17 cellular contexts compared by ENCODE assay signal in the genomic region with DNA sequence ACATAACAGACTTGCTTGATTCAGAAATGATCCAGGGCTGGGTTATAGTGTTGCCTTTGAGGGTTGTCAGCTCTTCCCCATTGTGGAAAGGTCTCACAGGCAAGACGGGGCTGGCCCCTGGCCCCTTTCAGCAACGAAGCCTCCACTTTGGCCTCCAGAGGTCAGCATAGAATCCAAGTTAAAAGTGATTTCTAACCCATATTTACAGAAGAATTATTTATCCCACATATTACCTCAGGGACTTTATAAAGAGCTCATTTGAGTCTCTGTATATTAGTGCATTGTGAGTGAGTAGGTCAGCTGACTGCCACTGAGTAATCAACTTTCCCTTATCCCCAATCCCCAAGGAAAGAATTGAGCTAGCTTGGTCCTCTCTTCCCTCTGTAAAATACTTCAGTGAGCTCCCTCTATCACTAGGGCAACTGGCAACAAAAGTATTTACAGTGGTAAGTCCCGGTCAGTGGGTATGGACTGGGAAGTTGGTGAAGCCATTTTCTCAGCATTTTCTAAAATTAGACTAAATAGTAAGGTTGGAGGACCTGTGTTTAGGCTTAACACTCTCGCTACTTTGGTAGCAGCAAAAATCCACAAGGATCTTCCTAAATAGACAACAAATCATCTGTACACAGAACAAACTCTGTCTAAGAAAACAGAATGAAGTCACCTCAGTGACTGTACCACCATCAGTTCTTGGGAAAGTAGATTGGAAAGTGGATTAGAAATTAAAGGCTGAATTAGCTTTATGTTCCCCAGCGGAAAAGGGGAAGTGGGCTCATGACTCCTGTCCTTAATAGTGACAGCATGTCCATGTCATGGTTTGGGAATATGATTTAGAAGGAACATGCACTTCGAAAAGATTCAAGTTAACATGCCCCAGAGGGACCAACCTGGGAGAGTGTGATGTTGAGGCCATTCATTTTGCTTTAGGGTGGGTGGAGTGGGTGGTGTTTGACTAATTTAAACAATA.
A peak's percentile ranks its signal among the peaks of the same experiment; 100 is the strongest.
DNase-seq lines count a peak whose midpoint lies in the region; ATAC-seq, FAIRE-seq and TF ChIP-seq lines count a peak whose summit lies in the region.
"Had no signal": no experiment of that assay in that cellular context is flagged by ENCODE, and none has a peak within 500 bp of the region (broad histone marks: within the 10 kb centered on the region; RNA-seq: fewer than 3 reads in every experiment).

No MANE protein-coding gene starts in this region.

- no peak overlapping the region for H3K4me2 ChIP-seq in HepG2 (ENCODE audit: low read depth, low read length)

- TF ChIP-seq POLR2A in HepG2 (IDR thresholded peaks at IDR 0.05; ENCODE audit: insufficient read depth in 1 of 2, low read depth in 2 of 2, low read length in 2 of 2) (no peak), right lobe of liver (IDR thresholded peaks at IDR 0.05) (no peak), esophagus muscularis mucosa (IDR thresholded peaks at IDR 0.05; ENCODE audit: low read depth) (no peak)

- TF ChIP-seq CTCF in HepG2 (CRISPR knock-in tag; IDR thresholded peaks at IDR 0.05) (no peak), right lobe of liver (IDR thresholded peaks at IDR 0.05) (no peak), WTC11 (IDR thresholded peaks at IDR 0.05) (no peak), esophagus muscularis mucosa (IDR thresholded peaks at IDR 0.05) (no peak)

- H4K20me1 ChIP-seq in HepG2 (ENCODE audit: insufficient read depth, low read length), result no peaks in the 10 kb centered on the region

- H3K9me3 Mint-ChIP-seq in WTC11, result no peaks in the 10 kb centered on the region
- H3K9me3 Mint-ChIP-seq: stimulated activated effector memory CD8-positive, alpha-beta T cell treated with anti-CD3 and anti-CD28 coated beads, Interleukin-12 subunit alpha, Interleukin-12 subunit beta, amount 100 ng/mL, for 72 hours had no signal

- H3K27ac ChIP-seq in HepG2 (ENCODE audit: extremely low read length, insufficient read depth, low read length) (no peak overlapping the region), right lobe of liver (no peak overlapping the region), esophagus muscularis mucosa (replicated peaks in 1 of 4) (no peak overlapping the region)
- H3K27ac ChIP-seq: cardiac muscle cell, heart left ventricle, left lung had no signal

- H3K27ac Mint-ChIP-seq in WTC11, result no peak overlapping the region; the same call in 1 of the 2 replicates
- H3K27ac Mint-ChIP-seq: activated naive CD8-positive, alpha-beta T cell; stimulated activated effector memory CD8-positive, alpha-beta T cell treated with anti-CD3 and anti-CD28 coated beads, Interleukin-12 subunit alpha, Interleukin-12 subunit beta, amount 100 ng/mL, for 72 hours had no signal

- H3K4me3 Mint-ChIP-seq in WTC11, result no peak overlapping the region
- H3K4me3 Mint-ChIP-seq: activated naive CD8-positive, alpha-beta T cell; stimulated activated effector memory CD8-positive, alpha-beta T cell treated with anti-CD3 and anti-CD28 coated beads, Interleukin-12 subunit alpha, Interleukin-12 subunit beta, amount 100 ng/mL, for 72 hours had no signal

- H3K4me1 Mint-ChIP-seq in WTC11, result peaks cover 71% of the 10 kb centered on the region
- H3K4me1 Mint-ChIP-seq: stimulated activated effector memory CD8-positive, alpha-beta T cell treated with anti-CD3 and anti-CD28 coated beads, Interleukin-12 subunit alpha, Interleukin-12 subunit beta, amount 100 ng/mL, for 72 hours had no signal

- 87% methylated on average over 6 of the region's 6 CpGs for WGBS in HepG2 (ENCODE audit: low lambda C conversion rate)
- 82% methylated on average over 6 of the region's 6 CpGs for WGBS in right lobe of liver (ENCODE audit: insufficient coverage, low coverage, low lambda C conversion rate, missing lambda C conversion rate)
- 87% methylated on average over 6 of the region's 6 CpGs for WGBS in esophagus muscularis mucosa

- H3K9ac ChIP-seq in HepG2 (ENCODE audit: insufficient read depth, low read depth, low read length), result no peak overlapping the region

- H3K9me3 ChIP-seq in HepG2 (ENCODE audit: low read length) (no peaks in the 10 kb centered on the region), right lobe of liver (no peaks in the 10 kb centered on the region), HAP-1 (no peaks in the 10 kb centered on the region), esophagus muscularis mucosa (no peaks in the 10 kb centered on the region)
- H3K9me3 ChIP-seq: heart left ventricle, left lung had no signal

- H3K36me3 ChIP-seq in HepG2 (replicated peaks in 1 of 2; ENCODE audit: control insufficient read depth in 1 of 2, insufficient read depth in 2 of 2, low read length in 2 of 2), result no peaks in the 10 kb centered on the region
- no peaks in the 10 kb centered on the region for H3K36me3 ChIP-seq in right lobe of liver
- H3K36me3 ChIP-seq in HAP-1 (replicated peaks), result no peaks in the 10 kb centered on the region
- no peaks in the 10 kb centered on the region for H3K36me3 ChIP-seq in esophagus muscularis mucosa
- H3K36me3 ChIP-seq: cardiac muscle cell, heart left ventricle, left lung had no signal

- H3K4me1 ChIP-seq in HepG2 (ENCODE audit: insufficient read depth, low read length) (peaks cover 14% of the 10 kb centered on the region), right lobe of liver (no peaks in the 10 kb centered on the region), HAP-1 (peaks cover 41% of the 10 kb centered on the region), esophagus muscularis mucosa (no peaks in the 10 kb centered on the region)
- H3K4me1 ChIP-seq: left lung had no signal

- no peak overlapping the region for H2AFZ ChIP-seq in HepG2 (ENCODE audit: low read length)

- FAIRE-seq in HepG2 (lab: Jason Lieb, UNC), result no peak

- peaks cover 28% of the 10 kb centered on the region for H3K27me3 Mint-ChIP-seq in WTC11 (ENCODE audit: low read depth)
- H3K27me3 Mint-ChIP-seq: activated naive CD8-positive, alpha-beta T cell had no signal

- no peak for TF ChIP-seq RAD21 in HepG2 (CRISPR knock-in tag; IDR thresholded peaks at IDR 0.05)

- no peaks in the 10 kb centered on the region for H3K36me3 Mint-ChIP-seq in WTC11
- H3K36me3 Mint-ChIP-seq: stimulated activated effector memory CD8-positive, alpha-beta T cell treated with anti-CD3 and anti-CD28 coated beads, Interleukin-12 subunit alpha, Interleukin-12 subunit beta, amount 100 ng/mL, for 72 hours had no signal

- TF ChIP-seq EP300 in HepG2 (IDR thresholded peaks at IDR 0.05; ENCODE audit: low read depth in 2 of 2, low read length in 2 of 2) (no peak), HepG2 (CRISPR knock-in tag; IDR thresholded peaks at IDR 0.05; ENCODE audit: borderline replicate concordance) (no peak), esophagus muscularis mucosa (IDR thresholded peaks at IDR 0.05) (no peak)

- intact Hi-C loops in HepG2 (cut with micrococcal nuclease; ENCODE audit: unreplicated experiment) (no loop called here), right lobe of liver (cut with DNase I) (no loop called here), esophagus muscularis mucosa (cut with DNase I) (no loop called here)

- POLR2A ChIA-PET in HepG2 (lab: Yijun Ruan, JAX) (no interaction called here), WTC11 (lab: Charles Lee) (interaction anchor here (0.7 kb wide), 1 partner anchor 31 kb away, joined by 3 read pairs; no protein-coding TSS in a partner anchor)

- H3K79me2 ChIP-seq in HepG2 (ENCODE audit: insufficient read depth, low read length), result no peaks in the 10 kb centered on the region

- CTCF ChIA-PET in HepG2 (lab: Yijun Ruan, JAX; ENCODE audit: low intra/inter-chr PET ratio, low total read pairs) (no interaction called here), WTC11 (lab: Charles Lee) (interaction anchor here (0.5 to 3.2 kb wide), 29 partner anchors 9 to 455 kb away, joined by 3 to 18 read pairs (median 5); partner anchors contain the start of gene SIX2)

- no peaks in the 10 kb centered on the region for H3K27me3 ChIP-seq in HepG2 (ENCODE audit: control insufficient read depth in 1 of 2, insufficient read depth in 2 of 2, low read length in 2 of 2)
- H3K27me3 ChIP-seq in right lobe of liver, result no peaks in the 10 kb centered on the region
- peaks cover 9% of the 10 kb centered on the region for H3K27me3 ChIP-seq in HAP-1 (ENCODE audit: low read depth)
- H3K27me3 ChIP-seq in esophagus muscularis mucosa, result peaks cover 0 to 3% (median 0%) of the 10 kb centered on the region in 4 donors

- in situ Hi-C loops in HepG2 (cut with HindIII; ENCODE audit: extremely low pct_ligation_motif_present, low pct_unique_long_range_greater_than_20kb) (no loop called here), HAP-1 (cut with MboI; ENCODE audit: low sequenced_read_pairs) (no loop called here)

- ATAC-seq in HepG2 (peak; percentile 39; the same call in 1 of the 3 replicates), right lobe of liver (no peak), WTC11 (peak; percentile 33; the same call in 1 of the 2 replicates), GM18498 (IDR thresholded peaks at IDR 0.05; ENCODE audit: unreplicated experiment) (no peak), GM21737 (IDR thresholded peaks at IDR 0.05; ENCODE audit: unreplicated experiment) (no peak)
- ATAC-seq: heart left ventricle; left lung; stimulated activated effector memory CD8-positive, alpha-beta T cell treated with anti-CD3 and anti-CD28 coated beads, Interleukin-12 subunit alpha, Interleukin-12 subunit beta, amount 100 ng/mL, for 72 hours had no signal

- no peak overlapping the region for H3K4me3 ChIP-seq in HepG2 (replicated peaks in 1 of 3; ENCODE audit: insufficient read depth in 1 of 3, low read depth in 2 of 3, low read length in 3 of 3)
- no peak overlapping the region for H3K4me3 ChIP-seq in right lobe of liver
- no peak overlapping the region for H3K4me3 ChIP-seq in HAP-1
- no peak overlapping the region for H3K4me3 ChIP-seq in esophagus muscularis mucosa
- H3K4me3 ChIP-seq: cardiac muscle cell, heart left ventricle, left lung had no signal

- no TSS peak for BruUV-seq in HepG2 (replicated peaks; lab: Mats Ljungman, UMichigan)

- DNase-seq in HepG2 (ENCODE audit: low spot score) (no peak), right lobe of liver (no peak), NCI-H1105 treated with DMSO at 0.1 percent for 48 hours (lab: John Stamatoyannopoulos, UW) (peak; percentile 57), WTC11 (ENCODE audit: low spot score) (peak; percentile 38), HAP-1 (ENCODE audit: low spot score in 2 of 2) (no peak), esophagus muscularis mucosa (ENCODE audit: extremely low spot score) (no peak)
- DNase-seq: HCEC 1CT; heart left ventricle; left lung; MV-4-11; NCI-H774; stimulated activated CD4-positive, alpha-beta T cell treated with anti-CD3 and anti-CD28 coated beads, Interleukin-4, amount 100 ng/mL, for 24 hours had no signal

TF ChIP-seq in HepG2, 621 proteins besides CTCF, POLR2A, EP300 and RAD21 (continues in another document):
- TF ChIP-seq NKX3-1 (CRISPR knock-in tag; IDR thresholded peaks at IDR 0.05), result no peak
- no peak for TF ChIP-seq ZNF33B (CRISPR knock-in tag; IDR thresholded peaks at IDR 0.05)
- no peak for TF ChIP-seq ZBTB8A (CRISPR knock-in tag; IDR thresholded peaks at IDR 0.05; ENCODE audit: borderline replicate concordance, low read depth)
- TF ChIP-seq PAWR (CRISPR knock-in tag; IDR thresholded peaks at IDR 0.05; ENCODE audit: borderline replicate concordance), result no peak

Comparison
In these comparisons a context has a peak if more than half of its experiments do, and no peak if none do; other contexts are left out.
1. ATAC-seq: peak in HepG2 (single experiment) and WTC11 (single experiment); none in right lobe of liver (0 of 4), GM18498 (single experiment) and GM21737 (single experiment).
2. DNase-seq: peak in NCI-H1105 treated with DMSO at 0.1 percent for 48 hours (single experiment) and WTC11 (single experiment); none in HepG2 (single experiment), right lobe of liver (0 of 3), HAP-1 (0 of 2) and esophagus muscularis mucosa (single experiment).